In genomic region chr4:131534944-131535640, GRCh38 we compare ENCODE assay signal across 1 cellular context.
TF ChIP-seq lines count a peak whose summit lies in the region.

No MANE protein-coding gene starts in this region.

TF ChIP-seq in H1, 55 proteins besides CTCF, POLR2A, EP300 and RAD21:
- TF ChIP-seq NANOG (IDR thresholded peaks at IDR 0.05; ENCODE audit: insufficient read depth, low read depth, low read length, poor library complexity, severe bottlenecking) = no peak
- no peak for TF ChIP-seq KDM4A (IDR thresholded peaks at IDR 0.05; ENCODE audit: low read depth, low read length, severe bottlenecking)
TF ChIP-seq in H1: peak in this region for 0.
